ENCODE assay signal across 28 cellular contexts in the genomic region with DNA sequence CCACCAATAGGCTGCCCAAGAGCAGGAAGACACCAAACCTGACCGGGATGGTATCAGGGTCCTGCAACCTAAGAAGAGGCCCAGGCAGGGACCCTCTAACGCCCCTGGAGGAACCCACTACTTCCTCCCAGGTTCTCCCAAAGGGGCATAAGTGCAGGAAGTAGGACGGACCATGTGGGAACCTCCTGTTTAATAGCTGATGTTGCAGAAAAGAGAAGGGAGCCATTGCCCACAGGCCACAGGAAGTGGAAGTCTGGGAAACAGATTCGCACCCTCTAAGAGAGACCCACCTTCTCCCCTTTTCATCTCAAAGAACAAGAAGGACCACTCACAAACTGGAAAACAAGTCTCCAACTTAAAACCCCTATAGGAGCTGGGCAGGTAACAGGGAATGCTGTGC. TPM values are rescaled to one million over a fixed set of nuclear protein-coding genes. Genes with fewer than 3 reads are reported as not detected.
DNase-seq lines count a peak whose midpoint lies in the region; ATAC-seq and TF ChIP-seq lines count a peak whose summit lies in the region.
"Had no signal": no experiment of that assay in that cellular context is flagged by ENCODE, and none has a peak within 500 bp of the region (broad histone marks: within the 10 kb centered on the region; RNA-seq: fewer than 3 reads in every experiment).

No MANE protein-coding gene starts in this region.

- H3K79me2 ChIP-seq in DND-41 (ENCODE audit: insufficient read depth, low read length), result no peaks in the 10 kb centered on the region
- H3K79me2 ChIP-seq in neural progenitor cell (ENCODE audit: low read depth), result no peaks in the 10 kb centered on the region
- H3K79me2 ChIP-seq: hepatocyte had no signal

- TF ChIP-seq CTCF in DND-41 (IDR thresholded peaks at IDR 0.05; ENCODE audit: borderline replicate concordance, extremely low read depth, low read length, poor library complexity, severe bottlenecking) (no peak), neural progenitor cell (IDR thresholded peaks at IDR 0.05) (no peak)

- H3K4me1 Mint-ChIP-seq in central memory CD8-positive, alpha-beta T cell, result peaks cover 49% of the 10 kb centered on the region
- H3K4me1 Mint-ChIP-seq in neural progenitor cell, result peaks cover 10% of the 10 kb centered on the region

- H3K4me3 Mint-ChIP-seq in central memory CD8-positive, alpha-beta T cell, result peak overlapping the region; percentile 48
- H3K4me3 Mint-ChIP-seq in neural progenitor cell, result no peak overlapping the region
- H3K4me3 Mint-ChIP-seq: activated CD4-positive, alpha-beta T cell treated with anti-CD3 and anti-CD28 coated beads for 36 hours; activated T-cell treated with anti-CD3 and anti-CD28 coated beads, Interleukin-2, amount 50 U/mL, for 72 hours; stimulated activated naive CD8-positive, alpha-beta T cell treated with anti-CD3 and anti-CD28 coated beads, Interleukin-15, Interleukin-2, amounts not matched to agents 100 ng/mL and 50 ng/mL, for 24 hours had no signal

- no peak overlapping the region for H3K4me2 ChIP-seq in DND-41 (ENCODE audit: insufficient read depth, low read length)
- no peak overlapping the region for H3K4me2 ChIP-seq in neural progenitor cell
- H3K4me2 ChIP-seq: hepatocyte had no signal

- H3K27me3 ChIP-seq in DND-41 (ENCODE audit: insufficient read depth, low read length, poor library complexity) (no peaks in the 10 kb centered on the region), neural progenitor cell (no peaks in the 10 kb centered on the region)
- H3K27me3 ChIP-seq: hepatocyte, SJCRH30, thyroid gland had no signal

- no peaks in the 10 kb centered on the region for H3K27me3 Mint-ChIP-seq in central memory CD8-positive, alpha-beta T cell
- H3K27me3 Mint-ChIP-seq in neural progenitor cell (ENCODE audit: insufficient read depth, low read depth), result peaks cover 6% of the 10 kb centered on the region
- H3K27me3 Mint-ChIP-seq: activated CD4-positive, alpha-beta T cell treated with anti-CD3 and anti-CD28 coated beads for 36 hours; IgD-negative memory B cell; stimulated activated naive CD8-positive, alpha-beta T cell treated with anti-CD3 and anti-CD28 coated beads, Interleukin-15, Interleukin-2, amounts not matched to agents 100 ng/mL and 50 ng/mL, for 24 hours had no signal

- DNase-seq in CD1c-positive myeloid dendritic cell (ENCODE audit: extremely low spot score), result peak; percentile 27
- no peak for DNase-seq in DND-41
- no peak for DNase-seq in central memory CD8-positive, alpha-beta T cell (ENCODE audit: low spot score in 2 of 2)
- DNase-seq in neural progenitor cell (ENCODE audit: low spot score), result no peak
- no peak for DNase-seq in NCI-H510A treated with DMSO at 0.1 percent for 48 hours (lab: John Stamatoyannopoulos, UW)
- no peak for DNase-seq in head of caudate nucleus
- DNase-seq in NCI-H2081 treated with DMSO at 0.1 percent for 48 hours (lab: John Stamatoyannopoulos, UW), result no peak
- DNase-seq: activated CD4-positive, alpha-beta T cell treated with anti-CD3 and anti-CD28 coated beads for 36 hours; activated naive CD4-positive, alpha-beta T cell treated with Interleukin-2 at 50 U/mL for 16 hours; activated T-cell treated with anti-CD3 and anti-CD28 coated beads, Interleukin-2, amount 50 U/mL, for 72 hours; anterior cingulate cortex; COR-L47; cortex of kidney; esophagus squamous epithelium; foreskin melanocyte; GDM1; mesendoderm; NCI-H1105; NCI-H2029; NCI-H2227 treated with DMSO at 0.1 percent for 48 hours; NCI-H748 treated with DMSO at 0.1 percent for 48 hours; SJCRH30; thyroid gland had no signal

- no peak overlapping the region for H3K9ac ChIP-seq in DND-41 (ENCODE audit: low read depth, low read length)
- H3K9ac ChIP-seq in neural progenitor cell, result no peak overlapping the region

- peaks cover 22% of the 10 kb centered on the region for H3K36me3 Mint-ChIP-seq in central memory CD8-positive, alpha-beta T cell (ENCODE audit: insufficient read depth)
- H3K36me3 Mint-ChIP-seq in neural progenitor cell, result peaks cover 45% of the 10 kb centered on the region

- H3K27ac ChIP-seq in DND-41 (ENCODE audit: low read length) (no peak overlapping the region), neural progenitor cell (no peak overlapping the region)
- H3K27ac ChIP-seq: esophagus squamous epithelium, hepatocyte, SJCRH30, thyroid gland had no signal

- H3K4me3 ChIP-seq in DND-41 (ENCODE audit: low read depth in 1 of 2, low read length in 2 of 2), result no peak overlapping the region
- no peak overlapping the region for H3K4me3 ChIP-seq in neural progenitor cell
- H3K4me3 ChIP-seq: esophagus squamous epithelium, hepatocyte, SJCRH30, thyroid gland had no signal

- H4K20me1 ChIP-seq in DND-41 (ENCODE audit: insufficient read depth, low read length), result no peaks in the 10 kb centered on the region
- H4K20me1 ChIP-seq in neural progenitor cell (ENCODE audit: low read depth), result no peaks in the 10 kb centered on the region

- no peaks in the 10 kb centered on the region for H3F3A ChIP-seq in neural progenitor cell (ENCODE audit: low read depth)

- H2AFZ ChIP-seq in DND-41 (ENCODE audit: low read depth, low read length), result no peak overlapping the region
- no peak overlapping the region for H2AFZ ChIP-seq in neural progenitor cell (replicated peaks)
- H2AFZ ChIP-seq: hepatocyte had no signal

- intact Hi-C loops in head of caudate nucleus (cut with DNase I), result loop anchor here (5.0 kb wide), 1 partner anchor 152 kb away; no protein-coding TSS in a partner anchor

- peaks cover 2% of the 10 kb centered on the region for H3K9me3 ChIP-seq in DND-41 (ENCODE audit: insufficient read depth, low read length, severe bottlenecking)
- no peaks in the 10 kb centered on the region for H3K9me3 ChIP-seq in neural progenitor cell (ENCODE audit: low read depth)
- H3K9me3 ChIP-seq: thyroid gland had no signal

- H3K9me3 Mint-ChIP-seq in central memory CD8-positive, alpha-beta T cell, result no peaks in the 10 kb centered on the region
- peaks cover 24% of the 10 kb centered on the region for H3K9me3 Mint-ChIP-seq in neural progenitor cell

- ATAC-seq in DND-41 (ENCODE audit: insufficient read depth, low read depth) (0 out of 3 replicates have a peak, but pooled peaks have one; percentile 49), GM21526 (IDR thresholded peaks at IDR 0.05; ENCODE audit: low FRiP score, unreplicated experiment) (no peak)
- no peak for ATAC-seq in central memory CD8-positive, alpha-beta T cell (replicated peaks; ENCODE audit: extremely low read depth, poor library complexity, severe bottlenecking)
- ATAC-seq: activated CD4-positive, alpha-beta T cell treated with anti-CD3 and anti-CD28 coated beads for 36 hours; activated T-cell treated with anti-CD3 and anti-CD28 coated beads, Interleukin-2, amount 50 U/mL, for 72 hours; left lobe of liver had no signal

- peak overlapping the region; percentile 78 for H3K27ac Mint-ChIP-seq in central memory CD8-positive, alpha-beta T cell (ENCODE audit: low read depth)
- peak overlapping the region; percentile 67 for H3K27ac Mint-ChIP-seq in neural progenitor cell
- H3K27ac Mint-ChIP-seq: activated CD4-positive, alpha-beta T cell treated with anti-CD3 and anti-CD28 coated beads for 36 hours; activated T-cell treated with anti-CD3 and anti-CD28 coated beads, Interleukin-2, amount 50 U/mL, for 72 hours had no signal

- H3K4me1 ChIP-seq in DND-41 (ENCODE audit: insufficient read depth, low read length) (no peaks in the 10 kb centered on the region), neural progenitor cell (no peaks in the 10 kb centered on the region)
- H3K4me1 ChIP-seq: SJCRH30 had no signal

- H3K36me3 ChIP-seq in DND-41 (ENCODE audit: insufficient read depth, low read length), result no peaks in the 10 kb centered on the region
- H3K36me3 ChIP-seq in neural progenitor cell, result no peaks in the 10 kb centered on the region
- H3K36me3 ChIP-seq: esophagus squamous epithelium, thyroid gland had no signal

RNA-seq across cellular contexts. Expression of gene PREX1, which starts 18.1 kb away (rescaled TPM):
- total RNA-seq in neural progenitor cell (ENCODE audit: low replicate concordance), result 4.5 and 13.4 TPM in 2 replicates
